16 cellular contexts compared by ENCODE assay signal in genomic region chr17:32801641-32802040, GRCh38.
DNase-seq lines count a peak whose midpoint lies in the region; ATAC-seq and TF ChIP-seq lines count a peak whose summit lies in the region.
"Had no signal": no experiment of that assay in that cellular context is flagged by ENCODE, and none has a peak within 500 bp of the region (broad histone marks: within the 10 kb centered on the region; RNA-seq: fewer than 3 reads in every experiment).

No MANE protein-coding gene starts in this region.

- H3K9ac ChIP-seq in SK-N-SH (no peak overlapping the region), mesenchymal stem cell (ENCODE audit: low read length) (peak overlapping the region; percentile 50)

- no peak overlapping the region; the same call in 1 of the 2 replicates for H3K4me2 ChIP-seq in SK-N-SH
- no peak overlapping the region for H3K4me2 ChIP-seq in mesenchymal stem cell (ENCODE audit: low read length, poor library complexity, severe bottlenecking)
- H3K4me2 ChIP-seq: A549 had no signal

- no peaks in the 10 kb centered on the region for H4K20me1 ChIP-seq in SK-N-SH (ENCODE audit: insufficient read depth)

- H4K91ac ChIP-seq in mesenchymal stem cell (ENCODE audit: low read length) = no peak overlapping the region

- no peak overlapping the region for H3K4ac ChIP-seq in mesenchymal stem cell (ENCODE audit: low read depth in 1 of 2, low read length in 2 of 2)

- H3K79me1 ChIP-seq in mesenchymal stem cell (replicated peaks; ENCODE audit: low read length, poor library complexity, severe bottlenecking) = no peaks in the 10 kb centered on the region

- no peak overlapping the region for H2AK5ac ChIP-seq in mesenchymal stem cell (ENCODE audit: low read length, severe bottlenecking)

- H3K4me1 ChIP-seq in SK-N-SH (ENCODE audit: control insufficient read depth in 1 of 2, insufficient read depth in 2 of 2, low read depth in 1 of 2, low read length in 1 of 2) (peaks cover 0 to 44% of the 10 kb centered on the region in 2 experiments; a peak in 3 of 4 replicates), ascending aorta (peaks cover 5 to 65% of the 10 kb centered on the region in 2 donors), mesenchymal stem cell (ENCODE audit: control insufficient read depth, insufficient read depth, low read depth, low read length) (no peaks in the 10 kb centered on the region), tibial artery (peaks cover 0 to 90% (median 41%) of the 10 kb centered on the region in 4 donors)
- H3K4me1 ChIP-seq: HAP-1 had no signal

- H4K8ac ChIP-seq in mesenchymal stem cell (ENCODE audit: low read length) = no peak overlapping the region

- no peaks in the 10 kb centered on the region for H3K36me3 ChIP-seq in SK-N-SH (replicated peaks in 1 of 2; ENCODE audit: control insufficient read depth in 1 of 2, insufficient read depth in 2 of 2, low read length in 1 of 2)
- H3K36me3 ChIP-seq in ascending aorta = no peaks in the 10 kb centered on the region
- no peaks in the 10 kb centered on the region for H3K36me3 ChIP-seq in mesenchymal stem cell (ENCODE audit: control insufficient read depth in 1 of 2, insufficient read depth in 2 of 2, low read depth in 1 of 2, low read length in 2 of 2)
- no peaks in the 10 kb centered on the region for H3K36me3 ChIP-seq in tibial artery
- H3K36me3 ChIP-seq: HAP-1 had no signal

- ATAC-seq in SK-N-SH treated with all-trans-retinoic acid at 6 μM for 48 hours = no peak
- ATAC-seq: A549 had no signal

- no peak overlapping the region for H2AFZ ChIP-seq in SK-N-SH (ENCODE audit: low read depth)
- no peak overlapping the region for H2AFZ ChIP-seq in mesenchymal stem cell (ENCODE audit: low read depth, low read length)

- no peaks in the 10 kb centered on the region for H3K9me3 ChIP-seq in SK-N-SH
- H3K9me3 ChIP-seq in ascending aorta = no peaks in the 10 kb centered on the region
- no peaks in the 10 kb centered on the region for H3K9me3 ChIP-seq in mesenchymal stem cell (ENCODE audit: control insufficient read depth, low read length)
- H3K9me3 ChIP-seq in tibial artery = no peaks in the 10 kb centered on the region
- H3K9me3 ChIP-seq: A549, Caco-2, HAP-1 had no signal

- no peak overlapping the region for H3K4me3 ChIP-seq in SK-N-SH (ENCODE audit: low read depth in 2 of 2, low read length in 1 of 2)
- no peak overlapping the region for H3K4me3 ChIP-seq in ascending aorta
- H3K4me3 ChIP-seq in mesenchymal stem cell (ENCODE audit: insufficient read depth in 1 of 2, low read depth in 1 of 2, low read length in 2 of 2) = peak overlapping the region in 1 of 2 experiments; percentile 44
- no peak overlapping the region for H3K4me3 ChIP-seq in tibial artery
- H3K4me3 ChIP-seq: A549, HAP-1 had no signal

- H2BK15ac ChIP-seq in mesenchymal stem cell (ENCODE audit: low read depth, poor library complexity, severe bottlenecking) = no peak overlapping the region

- WGBS in SK-N-SH (ENCODE audit: low lambda C conversion rate) = 82% methylated on average over 2 of the region's 2 CpGs
- WGBS in mesenchymal stem cell = 100% methylated on average over 2 of the region's 2 CpGs

- no peaks in the 10 kb centered on the region for H3K9me2 ChIP-seq in SK-N-SH

- no peak for TF ChIP-seq EP300 in SK-N-SH (IDR thresholded peaks at IDR 0.05; ENCODE audit: borderline replicate concordance in 1 of 2, low read depth in 1 of 2, low read length in 1 of 2)

- H3K23ac ChIP-seq in mesenchymal stem cell (ENCODE audit: low read length in 2 of 2) = no peak overlapping the region

- no peaks in the 10 kb centered on the region for H3K27me3 ChIP-seq in SK-N-SH (ENCODE audit: insufficient read depth)
- no peaks in the 10 kb centered on the region for H3K27me3 ChIP-seq in ascending aorta
- no peaks in the 10 kb centered on the region for H3K27me3 ChIP-seq in mesenchymal stem cell (ENCODE audit: control insufficient read depth in 1 of 2, insufficient read depth in 1 of 2, low read length in 2 of 2)
- no peaks in the 10 kb centered on the region for H3K27me3 ChIP-seq in tibial artery

- H3K27ac ChIP-seq in SK-N-SH (ENCODE audit: low read depth in 2 of 2, low read length in 1 of 2) = peak overlapping the region; percentile 73 to 79; a peak in 3 of 4 replicates
- H3K27ac ChIP-seq in ascending aorta = peak overlapping the region; percentile 72 to 77
- no peak overlapping the region for H3K27ac ChIP-seq in mesenchymal stem cell (ENCODE audit: low read length, poor library complexity, severe bottlenecking)
- peak overlapping the region; percentile 48 for H3K27ac ChIP-seq in tibial artery
- H3K27ac ChIP-seq: 22Rv1, A549, C4-2B, HL-60 had no signal

- no peak for TF ChIP-seq RAD21 in SK-N-SH (IDR thresholded peaks at IDR 0.05; ENCODE audit: low read length)

- H2BK12ac ChIP-seq in mesenchymal stem cell (ENCODE audit: low read length in 2 of 2) = no peak overlapping the region

- H3K18ac ChIP-seq in mesenchymal stem cell (ENCODE audit: low read depth in 1 of 2, low read length in 2 of 2) = no peak overlapping the region

- intact Hi-C loops in ascending aorta (cut with DNase I) (no loop called here), tibial artery (cut with DNase I; ENCODE audit: low total_unique reads) (no loop called here)

- CTCF ChIA-PET in SK-N-SH (lab: Yijun Ruan, JAX) = interaction anchor here (2.2 to 2.9 kb wide), 2 partner anchors 18 to 75 kb away, joined by 8 to 15 read pairs; partner anchors contain the start of gene MYO1D

- no peak for DNase-seq in SK-N-SH
- DNase-seq in ascending aorta (ENCODE audit: low spot score in 2 of 2) = no peak
- DNase-seq in mesenchymal stem cell = no peak
- no peak for DNase-seq in tibial artery
- no peak for DNase-seq in NCI-H1048 (lab: John Stamatoyannopoulos, UW)
- DNase-seq in activated effector memory CD4-positive, alpha-beta T cell treated with Interleukin-2 at 50 U/mL for 16 hours = no peak
- DNase-seq in activated CD4-positive, alpha-beta T cell treated with anti-CD3 and anti-CD28 coated beads for 48 hours = no peak
- DNase-seq: AML-193; Caco-2; CD4-positive, alpha-beta T cell had no signal

- H2BK5ac ChIP-seq in mesenchymal stem cell (ENCODE audit: low read depth, low read length, poor library complexity, severe bottlenecking) = no peak overlapping the region

- no peak overlapping the region for H3K14ac ChIP-seq in mesenchymal stem cell (ENCODE audit: low read length in 2 of 2)

- POLR2A ChIA-PET in SK-N-SH (lab: Yijun Ruan, JAX) = no interaction called here

- H3F3A ChIP-seq in SK-N-SH (replicated peaks; ENCODE audit: insufficient read depth) = peaks cover 26% of the 10 kb centered on the region

- TF ChIP-seq CTCF in SK-N-SH (IDR thresholded peaks at IDR 0.05) = no peak
- no peak for TF ChIP-seq CTCF in ascending aorta (IDR thresholded peaks at IDR 0.05)
- no peak for TF ChIP-seq CTCF in tibial artery (IDR thresholded peaks at IDR 0.05)

- no peak overlapping the region for H2BK120ac ChIP-seq in mesenchymal stem cell (ENCODE audit: low read depth, low read length)

- no peaks in the 10 kb centered on the region for H3K79me2 ChIP-seq in SK-N-SH (ENCODE audit: insufficient read depth)

TF ChIP-seq in SK-N-SH, 30 proteins besides CTCF, POLR2A, EP300 and RAD21 (continues in another document):
- TF ChIP-seq SIN3A (IDR thresholded peaks at IDR 0.05; ENCODE audit: borderline replicate concordance, low read depth, low read length) (no peak), FOXM1 (IDR thresholded peaks at IDR 0.05; ENCODE audit: low read depth) (no peak), GABPA (IDR thresholded peaks at IDR 0.05; ENCODE audit: low read depth) (no peak), NFIC (IDR thresholded peaks at IDR 0.05; ENCODE audit: borderline replicate concordance) (no peak), ELF1 (IDR thresholded peaks at IDR 0.05) (no peak), YY1 (IDR thresholded peaks at IDR 0.05; ENCODE audit: low read depth) (no peak), RFX5 (IDR thresholded peaks at IDR 0.05; ENCODE audit: low read length) (no peak), FOXJ3 (CRISPR knock-in tag; IDR thresholded peaks at IDR 0.05) (no peak), EZH2phosphoT487 (IDR thresholded peaks at IDR 0.05; ENCODE audit: borderline replicate concordance, low read depth) (no peak), MAX (IDR thresholded peaks at IDR 0.05; ENCODE audit: low read depth) (no peak), SMC3 (IDR thresholded peaks at IDR 0.05; ENCODE audit: low read depth, low read length) (no peak)

TF ChIP-seq in SK-N-SH treated with all-trans-retinoic acid at 6 μM for 48 hours, 23 proteins besides CTCF, POLR2A, EP300 and RAD21 (continues in another document):
- TF ChIP-seq POU6F1 (CRISPR knock-in tag; IDR thresholded peaks at IDR 0.05; ENCODE audit: borderline replicate concordance, low read depth) (no peak), CSRNP3 (CRISPR knock-in tag; IDR thresholded peaks at IDR 0.05) (no peak), ZFP3 (CRISPR knock-in tag; IDR thresholded peaks at IDR 0.05) (no peak), TOX (CRISPR knock-in tag; IDR thresholded peaks at IDR 0.05; ENCODE audit: borderline replicate concordance) (no peak), SNAI2 (CRISPR knock-in tag; IDR thresholded peaks at IDR 0.05) (no peak), ARNTL (CRISPR knock-in tag; IDR thresholded peaks at IDR 0.05; ENCODE audit: borderline replicate concordance, low read depth) (no peak), CSDC2 (CRISPR knock-in tag; IDR thresholded peaks at IDR 0.05) (no peak), ZNF70 (CRISPR knock-in tag; IDR thresholded peaks at IDR 0.05) (no peak)
